ENCODE assay signal across 6 cellular contexts in genomic region chr3:123738522-123738921, GRCh38.
DNase-seq lines count a peak whose midpoint lies in the region; TF ChIP-seq lines count a peak whose summit lies in the region.
"Not testable (repeated sequence)": the region's sequence is repeated elsewhere in the genome, so short reads cannot be mapped to it uniquely, and the experiment has no call there.

No MANE protein-coding gene starts in this region.

- not testable (repeated sequence) for H4K8ac ChIP-seq in mesenchymal stem cell (ENCODE audit: low read length)

- TF ChIP-seq EP300 in SK-N-SH (IDR thresholded peaks at IDR 0.05; ENCODE audit: borderline replicate concordance in 1 of 2, low read depth in 1 of 2, low read length in 1 of 2) = not testable (repeated sequence)

- not testable (repeated sequence) for H2BK15ac ChIP-seq in mesenchymal stem cell (ENCODE audit: low read depth, poor library complexity, severe bottlenecking)

- 91 to 93% methylated on average over 5 of the region's 5 CpGs for WGBS in GM23248 (ENCODE audit: low coverage in 1 of 2, low lambda C conversion rate in 2 of 2, missing lambda C conversion rate in 2 of 2), 2 experiments
- 97% methylated on average over 5 of the region's 5 CpGs for WGBS in SK-N-SH (ENCODE audit: low lambda C conversion rate)
- WGBS in mesenchymal stem cell = 98% methylated on average over 5 of the region's 5 CpGs

- H2AFZ ChIP-seq in GM23248; SK-N-SH (ENCODE audit: low read depth); mesenchymal stem cell (ENCODE audit: low read depth, low read length): not testable (repeated sequence)

- H2AK5ac ChIP-seq in mesenchymal stem cell (ENCODE audit: low read length, severe bottlenecking) = peak overlapping the region; percentile 78

- H3K36me3 Mint-ChIP-seq in HFFc6 (ENCODE audit: low read depth) = peaks cover 81% of the 10 kb centered on the region

- not testable (repeated sequence) for H4K20me1 ChIP-seq in GM23248 (ENCODE audit: insufficient read depth); SK-N-SH (ENCODE audit: insufficient read depth)

- peaks cover 99% of the 10 kb centered on the region for H3K4me1 Mint-ChIP-seq in HFFc6 (ENCODE audit: low read depth)

- H3K4me3 Mint-ChIP-seq in HFFc6 = peak overlapping the region; percentile 19; the same call in 1 of the 2 replicates

- H3K4me3 ChIP-seq in GM23248; SK-N-SH (ENCODE audit: low read depth in 2 of 2, low read length in 1 of 2); mesenchymal stem cell (ENCODE audit: insufficient read depth in 1 of 2, low read depth in 1 of 2, low read length in 2 of 2): not testable (repeated sequence)

- not testable (repeated sequence) for H4K91ac ChIP-seq in mesenchymal stem cell (ENCODE audit: low read length)

- H2BK120ac ChIP-seq in mesenchymal stem cell (ENCODE audit: low read depth, low read length) = not testable (repeated sequence)

- H3K36me3 ChIP-seq in GM23248 (ENCODE audit: low read depth) (peaks cover 26% of the 10 kb centered on the region), SK-N-SH (replicated peaks in 1 of 2; ENCODE audit: control insufficient read depth in 1 of 2, insufficient read depth in 2 of 2, low read length in 1 of 2) (peaks cover 50 to 54% of the 10 kb centered on the region in 2 experiments), mesenchymal stem cell (ENCODE audit: control insufficient read depth in 1 of 2, insufficient read depth in 2 of 2, low read depth in 1 of 2, low read length in 2 of 2) (peaks cover 12 to 35% of the 10 kb centered on the region in 2 experiments)

- not testable (repeated sequence) for H3K4ac ChIP-seq in mesenchymal stem cell (ENCODE audit: low read depth in 1 of 2, low read length in 2 of 2)

- H3F3A ChIP-seq in GM23248 (ENCODE audit: insufficient read depth) (peaks cover 67% of the 10 kb centered on the region), SK-N-SH (replicated peaks; ENCODE audit: insufficient read depth) (peaks cover 53% of the 10 kb centered on the region)

- not testable (repeated sequence) for H3K23ac ChIP-seq in mesenchymal stem cell (ENCODE audit: low read length in 2 of 2)

- H3K14ac ChIP-seq in mesenchymal stem cell (ENCODE audit: low read length in 2 of 2) = not testable (repeated sequence)

- not testable (repeated sequence) for H3K9ac ChIP-seq in GM23248, SK-N-SH
- H3K9ac ChIP-seq in mesenchymal stem cell (ENCODE audit: low read length) = peak overlapping the region; percentile 28

- H3K4me1 ChIP-seq in GM23248 (ENCODE audit: insufficient read depth) (peaks cover 62% of the 10 kb centered on the region), SK-N-SH (ENCODE audit: control insufficient read depth in 1 of 2, insufficient read depth in 2 of 2, low read depth in 1 of 2, low read length in 1 of 2) (peaks cover 4 to 58% of the 10 kb centered on the region in 2 experiments), mesenchymal stem cell (ENCODE audit: control insufficient read depth, insufficient read depth, low read depth, low read length) (peaks cover 31% of the 10 kb centered on the region)

- H3K4me2 ChIP-seq in GM23248 (ENCODE audit: unreplicated experiment); mesenchymal stem cell (ENCODE audit: low read length, poor library complexity, severe bottlenecking): not testable (repeated sequence)
- peak overlapping the region; percentile 39; the same call in 1 of the 2 replicates for H3K4me2 ChIP-seq in SK-N-SH

- not testable (repeated sequence) for H3K9me2 ChIP-seq in GM23248 (ENCODE audit: insufficient read depth); SK-N-SH

- peak overlapping the region; percentile 94 for H3K27ac Mint-ChIP-seq in HFFc6

- not testable (repeated sequence) for TF ChIP-seq CTCF in HFFc6 (IDR thresholded peaks at IDR 0.05); RWPE1 (conservative IDR thresholded peaks at IDR 0.05; ENCODE audit: low read depth); SK-N-SH (IDR thresholded peaks at IDR 0.05)

- H3K18ac ChIP-seq in mesenchymal stem cell (ENCODE audit: low read depth in 1 of 2, low read length in 2 of 2) = peak overlapping the region in 1 of 2 experiments; percentile 37

- not testable (repeated sequence) for H3K79me2 ChIP-seq in GM23248 (ENCODE audit: insufficient read depth)
- peaks cover 12% of the 10 kb centered on the region for H3K79me2 ChIP-seq in SK-N-SH (ENCODE audit: insufficient read depth)

- H3K79me1 ChIP-seq in mesenchymal stem cell (replicated peaks; ENCODE audit: low read length, poor library complexity, severe bottlenecking) = peaks cover 14% of the 10 kb centered on the region

- H3K27ac ChIP-seq in GM23248 (peak overlapping the region; percentile 91), RWPE1 (peak overlapping the region; percentile 78), SK-N-SH (ENCODE audit: low read depth in 2 of 2, low read length in 1 of 2) (peak overlapping the region in 1 of 2 experiments; percentile 94; a peak in 2 of 4 replicates), mesenchymal stem cell (ENCODE audit: low read length, poor library complexity, severe bottlenecking) (peak overlapping the region; percentile 90)

- H2BK12ac ChIP-seq in mesenchymal stem cell (ENCODE audit: low read length in 2 of 2) = not testable (repeated sequence)

- in situ Hi-C loops in GM23248 (cut with MboI) = not testable (repeated sequence)

- CTCF ChIA-PET in RWPE1 (lab: Yijun Ruan, JAX) (interaction anchor here (0.6 to 1.2 kb wide), 2 partner anchors 14 to 1078 kb away, joined by 4 to 5 read pairs; no protein-coding TSS in a partner anchor), SK-N-SH (lab: Yijun Ruan, JAX) (interaction anchor here (1.3 to 2.3 kb wide), 3 partner anchors 10 to 86 kb away, joined by 4 to 8 read pairs (median 4); no protein-coding TSS in a partner anchor)

- DNase-seq in GM23248; HFFc6; RWPE1 (ENCODE audit: low spot score); SK-N-SH; mesenchymal stem cell: not testable (repeated sequence)
- peak; percentile 77 for DNase-seq in kidney tubule cell (ENCODE audit: low spot score)

- H3K9me3 ChIP-seq in GM23248 (ENCODE audit: low read depth); SK-N-SH; mesenchymal stem cell (ENCODE audit: control insufficient read depth, low read length): not testable (repeated sequence)

- not testable (repeated sequence) for H3K27me3 ChIP-seq in GM23248 (replicated peaks; ENCODE audit: insufficient read depth); SK-N-SH (ENCODE audit: insufficient read depth); mesenchymal stem cell (ENCODE audit: control insufficient read depth in 1 of 2, insufficient read depth in 1 of 2, low read length in 2 of 2)

- POLR2A ChIA-PET in RWPE1 (lab: Yijun Ruan, JAX; ENCODE audit: low non-redundant PET); SK-N-SH (lab: Yijun Ruan, JAX): not testable (repeated sequence)

- peaks cover 19% of the 10 kb centered on the region for H3K27me3 Mint-ChIP-seq in HFFc6 (ENCODE audit: insufficient read depth)

- not testable (repeated sequence) for H3K9me3 Mint-ChIP-seq in HFFc6

- TF ChIP-seq RAD21 in SK-N-SH (IDR thresholded peaks at IDR 0.05; ENCODE audit: low read length) = not testable (repeated sequence)

- H2BK5ac ChIP-seq in mesenchymal stem cell (ENCODE audit: low read depth, low read length, poor library complexity, severe bottlenecking) = not testable (repeated sequence)
